14 cellular contexts compared by ENCODE assay signal in genomic region chr22:49574205-49574604, GRCh38.
"Had no signal": no experiment of that assay in that cellular context is flagged by ENCODE, and none has a peak within 500 bp of the region (broad histone marks: within the 10 kb centered on the region; RNA-seq: fewer than 3 reads in every experiment).

No MANE protein-coding gene starts in this region.

- H3K36me3 ChIP-seq: ovary, vagina had no signal

- H3K27ac Mint-ChIP-seq: activated CD4-positive, alpha-beta memory T cell treated with anti-CD3 and anti-CD28 coated beads, Interleukin-2, amount 10 ng/mL, durations not matched to agents 7 days and 5 days; activated naive CD4-positive, alpha-beta T cell treated with anti-CD3 and anti-CD28 coated beads, Interleukin-2, amount 50 U/mL, for 24 hours; dendritic cell treated with granulocyte-macrophage colony-stimulating factor and Interleukin-4, amounts not matched to agents 40 ng/mL and 50 ng/mL, for 4 days; memory B cell; nephron progenitor cell had no signal

- H3K4me1 Mint-ChIP-seq: activated CD4-positive, alpha-beta memory T cell treated with anti-CD3 and anti-CD28 coated beads, Interleukin-2, amount 10 ng/mL, durations not matched to agents 7 days and 5 days; activated naive CD4-positive, alpha-beta T cell treated with anti-CD3 and anti-CD28 coated beads, Interleukin-2, amount 50 U/mL, for 24 hours; brain had no signal

- H3K9me3 Mint-ChIP-seq: activated CD4-positive, alpha-beta memory T cell treated with anti-CD3 and anti-CD28 coated beads, Interleukin-2, amount 10 ng/mL, durations not matched to agents 7 days and 5 days; activated naive CD4-positive, alpha-beta T cell treated with anti-CD3 and anti-CD28 coated beads, Interleukin-2, amount 50 U/mL, for 24 hours; dendritic cell treated with granulocyte-macrophage colony-stimulating factor and Interleukin-4, amounts not matched to agents 40 ng/mL and 50 ng/mL, for 4 days had no signal

- H3K27me3 ChIP-seq: ovary, vagina had no signal

- H3K4me1 ChIP-seq: vagina had no signal

- DNase-seq: activated CD4-positive, alpha-beta memory T cell treated with anti-CD3 and anti-CD28 coated beads, Interleukin-2, amount 10 ng/mL, durations not matched to agents 7 days and 5 days; activated CD8-positive, alpha-beta memory T cell treated with anti-CD3 and anti-CD28 coated beads, Interleukin-2, amount 50 U/mL, for 4 hours; amygdala; hypothalamus; nephron progenitor cell; stimulated activated CD4-positive, alpha-beta T cell treated with anti-CD3 and anti-CD28 coated beads, Interleukin-4, amount 100 ng/mL, for 1 hour; stimulated activated naive CD8-positive, alpha-beta T cell treated with anti-CD3 and anti-CD28 coated beads, Interleukin-15, Interleukin-2, amounts not matched to agents 100 U/mL and 50 U/mL, for 24 hours had no signal

- ATAC-seq: esophagus mucosa; stimulated activated naive CD8-positive, alpha-beta T cell treated with anti-CD3 and anti-CD28 coated beads, Interleukin-15, Interleukin-2, amounts not matched to agents 100 U/mL and 50 U/mL, for 24 hours had no signal

- H3K4me3 Mint-ChIP-seq: activated CD4-positive, alpha-beta memory T cell treated with anti-CD3 and anti-CD28 coated beads, Interleukin-2, amount 10 ng/mL, durations not matched to agents 7 days and 5 days; activated naive CD4-positive, alpha-beta T cell treated with anti-CD3 and anti-CD28 coated beads, Interleukin-2, amount 50 U/mL, for 24 hours; brain; dendritic cell treated with granulocyte-macrophage colony-stimulating factor and Interleukin-4, amounts not matched to agents 40 ng/mL and 50 ng/mL, for 4 days; memory B cell; nephron progenitor cell had no signal

- H3K27me3 Mint-ChIP-seq: activated CD4-positive, alpha-beta memory T cell treated with anti-CD3 and anti-CD28 coated beads, Interleukin-2, amount 10 ng/mL, durations not matched to agents 7 days and 5 days; activated naive CD4-positive, alpha-beta T cell treated with anti-CD3 and anti-CD28 coated beads, Interleukin-2, amount 50 U/mL, for 24 hours; dendritic cell treated with granulocyte-macrophage colony-stimulating factor and Interleukin-4, amounts not matched to agents 40 ng/mL and 50 ng/mL, for 4 days; memory B cell had no signal

- H3K4me3 ChIP-seq: ovary, vagina had no signal

- H3K27ac ChIP-seq: ovary, vagina had no signal

- H3K9me3 ChIP-seq: ovary, vagina had no signal

- H3K36me3 Mint-ChIP-seq: activated naive CD4-positive, alpha-beta T cell treated with anti-CD3 and anti-CD28 coated beads, Interleukin-2, amount 50 U/mL, for 24 hours; brain had no signal
